Comparison of ENCODE assay signal across 8 cellular contexts in the genomic region with DNA sequence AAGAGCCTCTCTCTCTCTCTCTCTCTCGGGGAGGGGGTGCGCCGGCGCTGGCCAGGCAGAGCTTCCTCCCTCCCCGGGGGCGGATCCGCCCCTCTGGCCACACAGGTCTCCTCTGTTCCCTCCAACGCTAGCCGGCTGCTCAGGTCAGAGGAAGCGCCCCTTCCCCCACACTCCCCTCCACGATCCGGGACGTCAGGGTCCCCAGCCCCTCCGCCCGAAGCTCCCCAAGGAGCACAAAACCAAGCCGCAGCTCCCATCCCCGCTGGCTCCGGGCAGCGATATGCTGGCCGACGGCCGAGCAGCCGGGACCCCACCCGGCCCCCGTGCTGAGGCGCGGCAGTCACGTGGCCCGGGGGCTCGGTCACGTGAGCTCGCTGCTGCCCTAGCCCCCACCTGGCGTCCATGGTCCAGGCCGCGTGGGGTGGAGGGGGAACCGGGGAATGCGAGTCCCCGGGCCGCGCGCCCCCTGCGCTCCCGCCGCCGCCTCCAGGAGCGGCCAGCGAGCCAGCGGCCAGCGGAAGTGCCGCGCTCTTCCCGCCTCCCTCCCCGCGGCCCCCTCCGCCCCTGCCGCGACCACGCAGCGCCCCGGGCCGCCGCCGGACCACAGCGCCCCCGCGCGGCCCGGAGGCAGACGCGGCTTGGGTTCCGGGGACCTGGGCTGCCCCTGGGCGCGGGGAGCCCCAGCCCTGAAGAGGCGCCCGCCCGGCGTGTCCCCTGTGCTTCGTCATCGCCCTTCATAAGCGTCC. TPM values are rescaled to one million over a fixed set of nuclear protein-coding genes. Genes with fewer than 3 reads are reported as not detected.
DNase-seq lines count a peak whose midpoint lies in the region; ATAC-seq and TF ChIP-seq lines count a peak whose summit lies in the region.

A gene with protein sequence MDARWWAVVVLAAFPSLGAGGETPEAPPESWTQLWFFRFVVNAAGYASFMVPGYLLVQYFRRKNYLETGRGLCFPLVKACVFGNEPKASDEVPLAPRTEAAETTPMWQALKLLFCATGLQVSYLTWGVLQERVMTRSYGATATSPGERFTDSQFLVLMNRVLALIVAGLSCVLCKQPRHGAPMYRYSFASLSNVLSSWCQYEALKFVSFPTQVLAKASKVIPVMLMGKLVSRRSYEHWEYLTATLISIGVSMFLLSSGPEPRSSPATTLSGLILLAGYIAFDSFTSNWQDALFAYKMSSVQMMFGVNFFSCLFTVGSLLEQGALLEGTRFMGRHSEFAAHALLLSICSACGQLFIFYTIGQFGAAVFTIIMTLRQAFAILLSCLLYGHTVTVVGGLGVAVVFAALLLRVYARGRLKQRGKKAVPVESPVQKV (minus strand): TSS at position 522 of the 746 bp plus-strand sequence. CDS start 118 bp downstream, at position 404.

- H3K4me3 ChIP-seq in ACC112 (ENCODE audit: low read depth, low read length) (peak within 1 kb of the TSS; percentile 93), left lung (peak within 1 kb of the TSS; percentile 85 to 86)

- no peaks in the 10 kb centered on the region for H3K9me3 ChIP-seq in left lung

- no peaks in the 10 kb centered on the region for H3K27me3 ChIP-seq in ACC112 (ENCODE audit: insufficient read depth, low read length)
- H3K27me3 ChIP-seq in left lung = no peaks in the 10 kb centered on the region

- TF ChIP-seq CTCF in left lung (IDR thresholded peaks at IDR 0.05) = peak; percentile 71 to 79

- H3K79me2 ChIP-seq in ACC112 (ENCODE audit: control insufficient read depth, insufficient read depth, low read length, unreplicated experiment) = peaks cover 12% of the 10 kb centered on the region

- peak within 1 kb of the TSS; percentile 58; the same call in 1 of the 2 replicates for H3K27ac ChIP-seq in ACC112 (ENCODE audit: low read depth, low read length)
- peak within 1 kb of the TSS; percentile 87 to 94 for H3K27ac ChIP-seq in left lung

- ATAC-seq in GM18502 (IDR thresholded peaks at IDR 0.05; ENCODE audit: poor library complexity, unreplicated experiment) = peak; percentile 50
- ATAC-seq in HG02943 (IDR thresholded peaks at IDR 0.05; ENCODE audit: low read depth, unreplicated experiment) = peak; percentile 41
- ATAC-seq in left lung = peak; percentile 85

- H3K36me3 ChIP-seq in ACC112 (ENCODE audit: insufficient read depth, low read length) (peaks cover 14% of the 10 kb centered on the region; the same call in 1 of the 2 replicates), left lung (peaks cover 0 to 72% of the 10 kb centered on the region in 2 donors)

- DNase-seq in NCI-H2196 (lab: John Stamatoyannopoulos, UW; ENCODE audit: unreplicated experiment) (peak; percentile 88), dermis microvascular lymphatic vessel endothelial cell (ENCODE audit: low read depth in 2 of 2) (peak; percentile 64 to 82), left lung (peak; percentile 80 to 91)
- peak; percentile 53 for DNase-seq in activated CD4-positive, alpha-beta T cell treated with anti-CD3 and anti-CD28 coated beads for 1 hour
- DNase-seq in stimulated activated CD4-positive, alpha-beta T cell treated with anti-CD3 and anti-CD28 coated beads, Interleukin-2, amount 100 ng/mL, for 48 hours = peak; percentile 52 to 67

- intact Hi-C loops in left lung (cut with DNase I) = no loop called here

- H3K4me1 ChIP-seq in ACC112 (ENCODE audit: control insufficient read depth, insufficient read depth, low read length, unreplicated experiment) = peaks cover 21% of the 10 kb centered on the region
- peaks cover 14 to 66% of the 10 kb centered on the region in 2 donors for H3K4me1 ChIP-seq in left lung

- peak within 1 kb of the TSS; percentile 81 for H2AFZ ChIP-seq in ACC112 (ENCODE audit: low read length, unreplicated experiment)

RNA-seq across cellular contexts. Expression of the gene that starts here (rescaled TPM):
- total RNA-seq in dermis microvascular lymphatic vessel endothelial cell = 38.0 and 54.6 TPM in 2 replicates
- total RNA-seq in left lung = 10 to 100 TPM; 43.7 to 50.0 TPM

Comparison
In these comparisons a context has a peak if more than half of its experiments do, and no peak if none do; other contexts are left out.
1. Peak in every context shown above with its lines: DNase-seq, ATAC-seq, H3K4me3 ChIP-seq and H3K27ac ChIP-seq.